ENCODE assay signal across 1 cellular context in genomic region chr1:44537538-44537937, GRCh38.
TF ChIP-seq lines count a peak whose summit lies in the region.

No MANE protein-coding gene starts in this region.

TF ChIP-seq in GM23338, 12 proteins besides CTCF, POLR2A, EP300 and RAD21 (continued from another document):
- TF ChIP-seq ZNF462 (CRISPR knock-in tag; IDR thresholded peaks at IDR 0.05) (no peak), EZH2phosphoT487 (IDR thresholded peaks at IDR 0.05; ENCODE audit: unreplicated experiment) (no peak), ZNF331 (CRISPR knock-in tag; IDR thresholded peaks at IDR 0.05; ENCODE audit: low read depth) (no peak), REST (IDR thresholded peaks at IDR 0.05; ENCODE audit: unreplicated experiment) (no peak)
